ENCODE assay signal across 21 cellular contexts in the genomic region with DNA sequence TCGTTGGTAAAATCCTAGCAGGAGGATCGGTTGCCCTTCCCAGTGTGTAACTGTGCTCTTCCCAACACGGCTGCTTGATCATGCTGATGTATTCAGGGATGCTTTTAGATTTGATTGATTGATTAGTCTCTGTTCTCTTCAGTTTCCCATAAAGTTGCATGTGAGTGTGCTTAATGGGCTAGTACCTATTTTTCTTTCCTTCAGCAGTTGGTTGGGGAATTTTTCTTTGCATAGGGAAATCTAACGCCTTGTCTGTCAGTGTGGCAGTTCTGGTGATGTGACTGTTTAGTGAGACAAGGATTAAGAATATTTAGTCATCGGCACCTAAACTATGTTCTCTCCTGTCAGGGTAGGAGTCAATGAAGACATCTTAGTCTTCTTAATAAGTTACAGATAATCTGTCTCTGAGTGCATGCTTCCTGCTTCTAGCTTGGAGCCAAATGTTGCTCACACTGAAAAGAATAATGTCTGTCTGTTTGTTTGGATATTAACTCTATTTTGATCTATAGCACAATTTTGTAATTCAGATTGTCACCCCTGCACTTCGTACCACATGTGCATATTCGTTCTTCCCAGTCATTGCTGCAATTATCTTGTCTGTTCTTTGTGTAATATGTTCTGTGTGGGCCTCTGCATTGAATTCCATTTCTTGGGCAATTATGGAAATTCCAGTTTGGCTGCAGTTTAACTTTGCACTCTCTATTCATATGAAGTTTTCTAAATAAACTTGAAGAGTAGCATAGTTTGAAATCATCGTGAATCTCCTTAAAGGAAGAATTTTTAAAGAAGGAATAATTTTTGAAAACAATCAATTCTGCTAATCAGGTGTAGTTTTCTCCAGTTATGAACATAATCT.
"Had no signal": no experiment of that assay in that cellular context is flagged by ENCODE, and none has a peak within 500 bp of the region (broad histone marks: within the 10 kb centered on the region; RNA-seq: fewer than 3 reads in every experiment).

No MANE protein-coding gene starts in this region.

- FAIRE-seq: bronchial epithelial cell, islet of Langerhans had no signal

- H3K36me3 ChIP-seq: ascending aorta, heart left ventricle, thyroid gland had no signal

- H3K4me3 ChIP-seq: ascending aorta, heart left ventricle, mucosa of descending colon, SK-N-MC, thyroid gland had no signal

- DNase-seq: activated CD4-positive, alpha-beta T cell treated with anti-CD3 and anti-CD28 coated beads, Interleukin-2, amount 10 ng/mL, durations not matched to agents 7 days and 5 days; activated CD8-positive, alpha-beta memory T cell treated with anti-CD3 and anti-CD28 coated beads for 24 hours; activated naive CD4-positive, alpha-beta T cell; activated naive CD8-positive, alpha-beta T cell treated with anti-CD3 and anti-CD28 coated beads, Interleukin-2, amount 10 ng/mL, durations not matched to agents 7 days and 5 days; activated T-cell treated with anti-CD3 and anti-CD28 coated beads for 4 hours; dermis blood vessel endothelial cell; effector memory CD8-positive, alpha-beta T cell; erythroblast; foreskin melanocyte; heart left ventricle; mucosa of descending colon; naive thymus-derived CD4-positive, alpha-beta T cell; T-cell; T-helper 9 cell; thyroid gland had no signal

- H3K27ac ChIP-seq: ascending aorta, heart left ventricle, SK-N-MC, thyroid gland had no signal

- H3K27me3 ChIP-seq: ascending aorta, heart left ventricle, thyroid gland had no signal

- ATAC-seq: effector memory CD8-positive, alpha-beta T cell; heart left ventricle; left lobe of liver; mucosa of descending colon; naive thymus-derived CD4-positive, alpha-beta T cell; stimulated activated effector memory CD8-positive, alpha-beta T cell treated with anti-CD3 and anti-CD28 coated beads, Interleukin-12 subunit alpha, Interleukin-12 subunit beta, amount 100 ng/mL, for 72 hours; T-cell had no signal

- H3K4me1 ChIP-seq: ascending aorta, heart left ventricle, thyroid gland had no signal

- H3K9me3 ChIP-seq: ascending aorta, heart left ventricle, mucosa of descending colon, thyroid gland had no signal
